Comparison of ENCODE assay signal across 10 cellular contexts in genomic region chr1:13583964-13584791, GRCh38. TPM values are rescaled to one million over a fixed set of nuclear protein-coding genes. Genes with fewer than 3 reads are reported as not detected.
DNase-seq lines count a peak whose midpoint lies in the region; ATAC-seq and TF ChIP-seq lines count a peak whose summit lies in the region.
"Had no signal": no experiment of that assay in that cellular context is flagged by ENCODE, and none has a peak within 500 bp of the region (broad histone marks: within the 10 kb centered on the region; RNA-seq: fewer than 3 reads in every experiment).

No MANE protein-coding gene starts in this region.

- H3K23ac ChIP-seq in IMR-90 (ENCODE audit: low read depth, low read length) = no peak overlapping the region

- H3K4me3 ChIP-seq in IMR-90 (ENCODE audit: insufficient read depth, low read depth, low read length) (peak overlapping the region; percentile 42), dorsolateral prefrontal cortex (peak overlapping the region; percentile 21 to 74 (median 56)), left lung (peak overlapping the region; percentile 34)

- H3K14ac ChIP-seq in IMR-90 (replicated peaks; ENCODE audit: low read depth, low read length) = no peak overlapping the region

- H2AFZ ChIP-seq in IMR-90 (replicated peaks; ENCODE audit: low read length, poor library complexity) = peak overlapping the region; percentile 37

- no peaks in the 10 kb centered on the region for H3K27me3 ChIP-seq in IMR-90 (ENCODE audit: control insufficient read depth, insufficient read depth, low read length)
- H3K27me3 ChIP-seq in dorsolateral prefrontal cortex = peaks cover 0 to 41% (median 12%) of the 10 kb centered on the region in 45 donors
- peaks cover 8 to 81% of the 10 kb centered on the region in 2 donors for H3K27me3 ChIP-seq in left lung

- no peak overlapping the region for H2AK5ac ChIP-seq in IMR-90 (ENCODE audit: low read depth, low read length)

- 0 out of 4 replicates have a peak overlapping the region, but pooled peaks of 1 of the 2 experiments have one; percentile 31 for H4K8ac ChIP-seq in IMR-90 (ENCODE audit: low read depth in 2 of 2, low read length in 2 of 2)

- POLR2A ChIA-PET in IMR-90 (lab: Charles Lee; ENCODE audit: unreplicated experiment) = no interaction called here

- WGBS in IMR-90 (ENCODE audit: extremely low coverage in 2 of 2, insufficient read length in 1 of 2), 2 experiments = 6% methylated on average over 16 of the region's 47 CpGs; no CpG with 5 or more reads in 1 of the 2 experiments

- peak overlapping the region; percentile 13; the same call in 1 of the 2 replicates for H3K4me2 ChIP-seq in IMR-90 (ENCODE audit: low read depth, low read length)
- H3K4me2 ChIP-seq: SK-N-SH had no signal

- H2BK15ac ChIP-seq in IMR-90 (ENCODE audit: low read depth, low read length) = no peak overlapping the region

- peak overlapping the region; percentile 40; the same call in 1 of the 2 replicates for H3K27ac ChIP-seq in IMR-90 (ENCODE audit: insufficient read depth, low read length)
- H3K27ac ChIP-seq in dorsolateral prefrontal cortex = peak overlapping the region in 53 of 59 donors; percentile 5 to 87 (median 67)
- H3K27ac ChIP-seq in left lung = peak overlapping the region; percentile 55 to 69
- H3K27ac ChIP-seq: HL-60 had no signal

- dilution Hi-C loops in IMR-90 (cut with HindIII; ENCODE audit: low sequenced_read_pairs, unreplicated experiment) = no loop called here

- no peaks in the 10 kb centered on the region for H3K79me1 ChIP-seq in IMR-90 (ENCODE audit: low read depth in 1 of 2, low read length in 2 of 2)

- H3K9me1 ChIP-seq in IMR-90 (ENCODE audit: insufficient read depth, low read length) = no peaks in the 10 kb centered on the region

- no peak overlapping the region; the same call in 1 of the 2 replicates for H3K18ac ChIP-seq in IMR-90 (ENCODE audit: low read depth, low read length)

- H3K56ac ChIP-seq in IMR-90 (ENCODE audit: extremely low read depth, insufficient read depth, low read length) = no peak overlapping the region

- no peaks in the 10 kb centered on the region for H4K20me1 ChIP-seq in IMR-90 (ENCODE audit: insufficient read depth, low read length)

- in situ Hi-C loops in IMR-90 (cut with MboI; ENCODE audit: low sequenced_read_pairs) = no loop called here

- no peak overlapping the region for H4K91ac ChIP-seq in IMR-90 (ENCODE audit: insufficient read depth, low read depth, low read length)

- intact Hi-C loops in IMR-90 (cut with micrococcal nuclease) (no loop called here), dorsolateral prefrontal cortex (cut with DNase I) (no loop called here), left lung (cut with DNase I) (no loop called here)

- H3K4ac ChIP-seq in IMR-90 (ENCODE audit: low read depth, low read length) = no peak overlapping the region

- H2BK20ac ChIP-seq in IMR-90 (ENCODE audit: low read depth, low read length) = no peak overlapping the region

- no peak overlapping the region for H2BK120ac ChIP-seq in IMR-90 (ENCODE audit: low read depth, low read length)

- no TSS peak for BruUV-seq in IMR-90 (replicated peaks; lab: Mats Ljungman, UMichigan)

- TF ChIP-seq CTCF in IMR-90 (conservative IDR thresholded peaks at IDR 0.05; ENCODE audit: low read depth, low read length) = no peak
- no peak for TF ChIP-seq CTCF in dorsolateral prefrontal cortex (IDR thresholded peaks at IDR 0.05 in 54 of 56, conservative IDR thresholded peaks at IDR 0.05 in 2 of 56; ENCODE audit: low read depth in 1 of 56, partially characterized antibody in 56 of 56)
- no peak for TF ChIP-seq CTCF in left lung (IDR thresholded peaks at IDR 0.05)

- H2BK5ac ChIP-seq in IMR-90 (ENCODE audit: low read depth, low read length, poor library complexity, severe bottlenecking) = no peak overlapping the region

- no peak for TF ChIP-seq POLR2A in IMR-90 (IDR thresholded peaks at IDR 0.05; ENCODE audit: low read depth, low read length)

- CTCF ChIA-PET in IMR-90 (lab: Yijun Ruan, JAX) = no interaction called here

- no peak for DNase-seq in IMR-90
- DNase-seq in dorsolateral prefrontal cortex = peak in 5 of 10 donors; percentile 15 to 55 (median 46)
- peak in 1 of 2 donors; percentile 40 for DNase-seq in left lung
- peak; percentile 29 for DNase-seq in stromal cell of bone marrow (ENCODE audit: low read depth)
- DNase-seq in cortex of kidney (lab: John Stamatoyannopoulos, UW) = no peak
- no peak for DNase-seq in T-helper 2 cell
- DNase-seq in SKM-1 (lab: John Stamatoyannopoulos, UW; ENCODE audit: unreplicated experiment) = no peak
- no peak for DNase-seq in NOMO-1 treated with dmso at 0.1 percent for 144 hours (lab: John Stamatoyannopoulos, UW; ENCODE audit: unreplicated experiment)
- DNase-seq: SK-N-SH had no signal

- peaks cover 22% of the 10 kb centered on the region for H3K9me3 ChIP-seq in IMR-90 (ENCODE audit: control insufficient read depth, insufficient read depth, low read length)
- no peaks in the 10 kb centered on the region for H3K9me3 ChIP-seq in left lung
- H3K9me3 ChIP-seq: SK-N-SH had no signal

- no peaks in the 10 kb centered on the region for H3K4me1 ChIP-seq in IMR-90 (ENCODE audit: control insufficient read depth, insufficient read depth, low read length)
- no peaks in the 10 kb centered on the region for H3K4me1 ChIP-seq in left lung

- no peaks in the 10 kb centered on the region for H3K36me3 ChIP-seq in IMR-90 (ENCODE audit: control insufficient read depth, insufficient read depth, low read length)
- no peaks in the 10 kb centered on the region for H3K36me3 ChIP-seq in left lung

- 0 out of 2 replicates have a peak overlapping the region, but pooled peaks have one; percentile 67 for H3K9ac ChIP-seq in IMR-90 (ENCODE audit: low read depth, low read length)
- H3K9ac ChIP-seq: SK-N-SH had no signal

- no peak for ATAC-seq in IMR-90 (ENCODE audit: low read depth)
- peak; percentile 73 for ATAC-seq in left lung

- H2AK9ac ChIP-seq in IMR-90 (replicated peaks; ENCODE audit: low read depth, low read length, poor library complexity) = no peak overlapping the region

- no peak for TF ChIP-seq RAD21 in IMR-90 (IDR thresholded peaks at IDR 0.05; ENCODE audit: low read length)

- H4K5ac ChIP-seq in IMR-90 (ENCODE audit: low read depth, low read length) = no peak overlapping the region; the same call in 1 of the 2 replicates

TF ChIP-seq in IMR-90, 13 proteins besides CTCF, POLR2A, EP300 and RAD21:
- TF ChIP-seq MXI1 (IDR thresholded peaks at IDR 0.05; ENCODE audit: borderline replicate concordance, low read depth, low read length) (no peak), RFX5 (IDR thresholded peaks at IDR 0.05; ENCODE audit: low read depth, low read length) (no peak), SMC3 (IDR thresholded peaks at IDR 0.05; ENCODE audit: low read depth, low read length) (no peak), CEBPB (IDR thresholded peaks at IDR 0.05; ENCODE audit: low read depth, low read length) (no peak), USF2 (IDR thresholded peaks at IDR 0.05; ENCODE audit: low read depth, low read length) (no peak), CHD1 (IDR thresholded peaks at IDR 0.05; ENCODE audit: low read depth, low read length) (no peak), BHLHE40 (IDR thresholded peaks at IDR 0.05; ENCODE audit: low read depth, low read length) (no peak), MAZ (IDR thresholded peaks at IDR 0.05; ENCODE audit: borderline replicate concordance, low read depth, low read length) (no peak), FOS (IDR thresholded peaks at IDR 0.05; ENCODE audit: low read depth, low read length) (no peak), RCOR1 (IDR thresholded peaks at IDR 0.05; ENCODE audit: insufficient replicate concordance, low read length) (no peak)

RNA-seq across cellular contexts. Expression of gene PDPN, which starts 0.5 kb away (rescaled TPM):
- total RNA-seq in IMR-90 (2012; rRNA removed) (not detected in 2 replicates), dorsolateral prefrontal cortex (10 to 100 TPM in 47 of 120 experiments, 1 to 10 TPM in 73; 3.9 to 37.7 (median 9.2) TPM), left lung (10 to 100 TPM; 23.6 to 37.5 TPM)
- polyA plus RNA-seq in IMR-90 (2012; rRNA removed) = 0.16 and 0.31 TPM in 2 replicates
- polyA plus RNA-seq in IMR-90 (2012; cell fraction: cytosol; rRNA removed) = 0.12 TPM in 1 of 2 replicates, not detected in the other
- not detected in 2 replicates for polyA plus RNA-seq in IMR-90 (2012; cell fraction: nucleus; rRNA removed; ENCODE audit: low replicate concordance)
- polyA plus RNA-seq: SK-N-SH had no signal
